Comparison of ENCODE assay signal across 19 cellular contexts in genomic region chr2:236417150-236417549, GRCh38.
"Had no signal": no experiment of that assay in that cellular context is flagged by ENCODE, and none has a peak within 500 bp of the region (broad histone marks: within the 10 kb centered on the region; RNA-seq: fewer than 3 reads in every experiment).

No MANE protein-coding gene starts in this region.

- H3K27me3 ChIP-seq: sigmoid colon, stomach had no signal

- H3K4me3 Mint-ChIP-seq: naive thymus-derived CD4-positive, alpha-beta T cell had no signal

- ATAC-seq: heart left ventricle; left lobe of liver; naive thymus-derived CD4-positive, alpha-beta T cell had no signal

- DNase-seq: cortex of kidney; dorsolateral prefrontal cortex; effector CD8-positive, alpha-beta T cell; heart left ventricle; hippocampal formation; kidney glomerular epithelial cell; mammary epithelial cell; naive thymus-derived CD4-positive, alpha-beta T cell; posterior cingulate gyrus; sigmoid colon; stimulated activated CD4-positive, alpha-beta T cell treated with anti-CD3 and anti-CD28 coated beads, Interleukin-2, amount 100 ng/mL, for 24 hours; stimulated activated CD4-positive, alpha-beta T cell treated with anti-CD3 and anti-CD28 coated beads, Interleukin-4, amount 100 ng/mL, for 4 hours; stimulated activated naive CD4-positive, alpha-beta T cell; stomach; substantia nigra; trophoblast cell had no signal

- H3K9me3 ChIP-seq: heart left ventricle, sigmoid colon, stomach, thoracic aorta had no signal

- H3K27ac Mint-ChIP-seq: naive thymus-derived CD4-positive, alpha-beta T cell had no signal

- H3K36me3 Mint-ChIP-seq: naive thymus-derived CD4-positive, alpha-beta T cell had no signal

- H3K4me3 ChIP-seq: dorsolateral prefrontal cortex, heart left ventricle, sigmoid colon, skin epidermis, stomach, thoracic aorta had no signal

- H3K27ac ChIP-seq: dorsolateral prefrontal cortex, heart left ventricle, sigmoid colon, skin epidermis, stomach, thoracic aorta had no signal

- H3K36me3 ChIP-seq: heart left ventricle, sigmoid colon, stomach, thoracic aorta had no signal

- H3K4me1 Mint-ChIP-seq: naive thymus-derived CD4-positive, alpha-beta T cell had no signal

- H3K4me1 ChIP-seq: heart left ventricle, sigmoid colon, stomach had no signal
